In genomic region chr14:45112886-45113772, GRCh38 we compare ENCODE assay signal across 8 cellular contexts. TPM values are rescaled to one million over a fixed set of nuclear protein-coding genes. Genes with fewer than 3 reads are reported as not detected.
DNase-seq lines count a peak whose midpoint lies in the region; ATAC-seq and TF ChIP-seq lines count a peak whose summit lies in the region.

No MANE protein-coding gene starts in this region.

- peak; percentile 65 for ATAC-seq in activated T-helper 17 cell treated with anti-CD3 and anti-CD28 coated beads, Interleukin-2, amount 50 U/mL, for 72 hours (replicated peaks)
- no peak for ATAC-seq in HG02981 (IDR thresholded peaks at IDR 0.05; ENCODE audit: unreplicated experiment)

- no peak overlapping the region for H2BK5ac ChIP-seq in mesenchymal stem cell (ENCODE audit: low read depth, low read length, poor library complexity, severe bottlenecking)

- no peaks in the 10 kb centered on the region for H3K9me3 Mint-ChIP-seq in Calu3 (ENCODE audit: low read depth, unreplicated experiment)
- no peaks in the 10 kb centered on the region for H3K9me3 Mint-ChIP-seq in activated T-helper 17 cell treated with anti-CD3 and anti-CD28 coated beads, Interleukin-2, amount 50 U/mL, for 72 hours

- no peak overlapping the region for H4K8ac ChIP-seq in mesenchymal stem cell (ENCODE audit: low read length)

- TF ChIP-seq CTCF in Calu3 (IDR thresholded peaks at IDR 0.05; ENCODE audit: unreplicated experiment) (no peak), GM20000 (IDR thresholded peaks at IDR 0.05; ENCODE audit: extremely low read depth, missing control alignments) (no peak)

- CTCF ChIA-PET in Calu3 (lab: Charles Lee): interaction anchor here (0.9 to 1.5 kb wide), 2 partner anchors 14 to 199 kb away, joined by 3 to 4 read pairs; no protein-coding TSS in a partner anchor

- H3K27ac Mint-ChIP-seq in Calu3 (ENCODE audit: unreplicated experiment): peak overlapping the region; percentile 58
- peak overlapping the region; percentile 72 for H3K27ac Mint-ChIP-seq in activated T-helper 17 cell treated with anti-CD3 and anti-CD28 coated beads, Interleukin-2, amount 50 U/mL, for 72 hours

- no peaks in the 10 kb centered on the region for H3K4me1 ChIP-seq in mesenchymal stem cell (ENCODE audit: control insufficient read depth, insufficient read depth, low read depth, low read length)

- peaks cover 12% of the 10 kb centered on the region for H3K36me3 Mint-ChIP-seq in Calu3 (ENCODE audit: insufficient read depth, unreplicated experiment)
- peaks cover 99% of the 10 kb centered on the region for H3K36me3 Mint-ChIP-seq in activated T-helper 17 cell treated with anti-CD3 and anti-CD28 coated beads, Interleukin-2, amount 50 U/mL, for 72 hours (ENCODE audit: low read depth)

- H3K27me3 Mint-ChIP-seq in Calu3 (ENCODE audit: unreplicated experiment): no peaks in the 10 kb centered on the region
- no peaks in the 10 kb centered on the region for H3K27me3 Mint-ChIP-seq in activated T-helper 17 cell treated with anti-CD3 and anti-CD28 coated beads, Interleukin-2, amount 50 U/mL, for 72 hours

- no peak overlapping the region for H3K14ac ChIP-seq in mesenchymal stem cell (ENCODE audit: low read length in 2 of 2)

- H2AFZ ChIP-seq in mesenchymal stem cell (ENCODE audit: low read depth, low read length): no peak overlapping the region

- H3K23ac ChIP-seq in mesenchymal stem cell (ENCODE audit: low read length in 2 of 2): no peak overlapping the region

- whole genome bisulfite sequencing in mesenchymal stem cell: 93% methylated on average over 6 of the region's 6 CpGs

- H3K18ac ChIP-seq in mesenchymal stem cell (ENCODE audit: low read depth in 1 of 2, low read length in 2 of 2): no peak overlapping the region

- DNase-seq in Calu3 (no peak), NCI-H1417 treated with DMSO at 0.1 percent for 48 hours (lab: John Stamatoyannopoulos, UW) (peak; percentile 12), mesenchymal stem cell (peak; percentile 18), D341Med (ENCODE audit: low spot score) (no peak), AG08395 (ENCODE audit: low spot score) (no peak), GM20000 (ENCODE audit: low spot score) (no peak)

- intact Hi-C loops in Calu3 (cut with micrococcal nuclease; ENCODE audit: unreplicated experiment): no loop called here

- H4K91ac ChIP-seq in mesenchymal stem cell (ENCODE audit: low read length): no peak overlapping the region

- H3K4me1 Mint-ChIP-seq in Calu3 (ENCODE audit: low read depth, unreplicated experiment): peaks cover 18% of the 10 kb centered on the region
- peaks cover 13% of the 10 kb centered on the region for H3K4me1 Mint-ChIP-seq in activated T-helper 17 cell treated with anti-CD3 and anti-CD28 coated beads, Interleukin-2, amount 50 U/mL, for 72 hours

- H3K27me3 ChIP-seq in mesenchymal stem cell (ENCODE audit: control insufficient read depth in 1 of 2, insufficient read depth in 1 of 2, low read length in 2 of 2): no peaks in the 10 kb centered on the region

- H2BK12ac ChIP-seq in mesenchymal stem cell (ENCODE audit: low read length in 2 of 2): no peak overlapping the region

- H3K4me3 Mint-ChIP-seq in Calu3 (ENCODE audit: low read depth, unreplicated experiment): peak overlapping the region; percentile 22
- H3K4me3 Mint-ChIP-seq in activated T-helper 17 cell treated with anti-CD3 and anti-CD28 coated beads, Interleukin-2, amount 50 U/mL, for 72 hours: peak overlapping the region; percentile 57

- H3K27ac ChIP-seq in mesenchymal stem cell (ENCODE audit: low read length, poor library complexity, severe bottlenecking): no peak overlapping the region

- no peak overlapping the region for H3K4me3 ChIP-seq in mesenchymal stem cell (ENCODE audit: insufficient read depth in 1 of 2, low read depth in 1 of 2, low read length in 2 of 2)

- no peak overlapping the region for H2BK120ac ChIP-seq in mesenchymal stem cell (ENCODE audit: low read depth, low read length)

- no peak overlapping the region for H3K4me2 ChIP-seq in mesenchymal stem cell (ENCODE audit: low read length, poor library complexity, severe bottlenecking)

- no peak overlapping the region for H3K9ac ChIP-seq in mesenchymal stem cell (ENCODE audit: low read length)

- BruUV-seq in Calu3 (replicated peaks; lab: Mats Ljungman, UMichigan): no TSS peak

- H3K9me3 ChIP-seq in mesenchymal stem cell (ENCODE audit: control insufficient read depth, low read length): no peaks in the 10 kb centered on the region

- H3K4ac ChIP-seq in mesenchymal stem cell (ENCODE audit: low read depth in 1 of 2, low read length in 2 of 2): no peak overlapping the region

- peaks cover 14 to 92% of the 10 kb centered on the region in 2 experiments for H3K36me3 ChIP-seq in mesenchymal stem cell (ENCODE audit: control insufficient read depth in 1 of 2, insufficient read depth in 2 of 2, low read depth in 1 of 2, low read length in 2 of 2)

- peaks cover 5% of the 10 kb centered on the region for H3K79me1 ChIP-seq in mesenchymal stem cell (replicated peaks; ENCODE audit: low read length, poor library complexity, severe bottlenecking)

- H2AK5ac ChIP-seq in mesenchymal stem cell (ENCODE audit: low read length, severe bottlenecking): no peak overlapping the region

- no peak overlapping the region for H2BK15ac ChIP-seq in mesenchymal stem cell (ENCODE audit: low read depth, poor library complexity, severe bottlenecking)

RNA-seq across cellular contexts. Expression of gene FKBP3, which starts 21.2 kb away (rescaled TPM):
- total RNA-seq in Calu3 (2022): 68.9 and 72.8 TPM in 2 replicates
- total RNA-seq in activated T-helper 17 cell treated with anti-CD3 and anti-CD28 coated beads, Interleukin-2, amount 50 U/mL, for 72 hours: 10 to 100 TPM; 52.5 to 80.5 TPM
- polyA plus RNA-seq in mesenchymal stem cell (2013, experiment 1 of 2): 107 TPM
- 106 TPM for polyA plus RNA-seq in mesenchymal stem cell (2013, experiment 2 of 2)

RNA-seq across cellular contexts. Expression of gene FANCM, which starts 22.6 kb away (rescaled TPM):
- total RNA-seq in Calu3 (2022): 11.4 and 14.6 TPM in 2 replicates
- total RNA-seq in activated T-helper 17 cell treated with anti-CD3 and anti-CD28 coated beads, Interleukin-2, amount 50 U/mL, for 72 hours: 10 to 100 TPM; 14.8 to 16.9 TPM
- polyA plus RNA-seq in mesenchymal stem cell (2013, experiment 1 of 2): 1.3 TPM
- 1.5 TPM for polyA plus RNA-seq in mesenchymal stem cell (2013, experiment 2 of 2)

RNA-seq across cellular contexts. Expression of gene PRPF39, which starts 29.2 kb away (rescaled TPM):
- 34.2 and 35.8 TPM in 2 replicates for total RNA-seq in Calu3 (2022)
- total RNA-seq in activated T-helper 17 cell treated with anti-CD3 and anti-CD28 coated beads, Interleukin-2, amount 50 U/mL, for 72 hours: 10 to 100 TPM; 49.6 to 78.1 TPM
- polyA plus RNA-seq in mesenchymal stem cell (2013, experiment 1 of 2): 18.4 TPM
- polyA plus RNA-seq in mesenchymal stem cell (2013, experiment 2 of 2): 19.2 TPM

Comparison
In these comparisons a context has a peak if more than half of its experiments do, and no peak if none do; other contexts are left out.
1. DNase-seq: peak in NCI-H1417 treated with DMSO at 0.1 percent for 48 hours (single experiment) and mesenchymal stem cell (single experiment); none in Calu3 (single experiment), D341Med (single experiment), AG08395 (single experiment) and GM20000 (single experiment).